ENCODE assay signal across 1 cellular context in genomic region chr3:188827593-188827992, GRCh38.
TF ChIP-seq lines count a peak whose summit lies in the region.

No MANE protein-coding gene starts in this region.

TF ChIP-seq in SK-N-SH treated with all-trans-retinoic acid at 6 μM for 48 hours, 23 proteins besides CTCF, POLR2A, EP300 and RAD21 (continued from another document):
- TF ChIP-seq CSRNP3 (CRISPR knock-in tag; IDR thresholded peaks at IDR 0.05): no peak
- no peak for TF ChIP-seq CSDC2 (CRISPR knock-in tag; IDR thresholded peaks at IDR 0.05)
- no peak for TF ChIP-seq SNAI2 (CRISPR knock-in tag; IDR thresholded peaks at IDR 0.05)
- TF ChIP-seq PPARA (CRISPR knock-in tag; IDR thresholded peaks at IDR 0.05; ENCODE audit: borderline replicate concordance): no peak
